15 cellular contexts compared by ENCODE assay signal in genomic region chr7:2288503-2288902, GRCh38. TPM values are rescaled to one million over a fixed set of nuclear protein-coding genes. Genes with fewer than 3 reads are reported as not detected.
DNase-seq lines count a peak whose midpoint lies in the region; ATAC-seq and TF ChIP-seq lines count a peak whose summit lies in the region.
"Had no signal": no experiment of that assay in that cellular context is flagged by ENCODE, and none has a peak within 500 bp of the region (broad histone marks: within the 10 kb centered on the region; RNA-seq: fewer than 3 reads in every experiment).

No MANE protein-coding gene starts in this region.

- CTCF ChIA-PET in activated CD8-positive, alpha-beta memory T cell treated with anti-CD3 and anti-CD28 coated beads, Interleukin-2, amount 10 ng/mL, durations not matched to agents 7 days and 5 days (lab: Charles Lee): no interaction called here

- no peak for TF ChIP-seq CTCF in GM12865 (IDR thresholded peaks at IDR 0.05; ENCODE audit: insufficient read depth, low read depth, low read length, missing control alignments)

- ATAC-seq in GM19395 (IDR thresholded peaks at IDR 0.05; ENCODE audit: unreplicated experiment) (peak; percentile 71), HG02798 (IDR thresholded peaks at IDR 0.05; ENCODE audit: poor library complexity, unreplicated experiment) (peak; percentile 73), GM21381 (IDR thresholded peaks at IDR 0.05; ENCODE audit: unreplicated experiment) (no peak)
- ATAC-seq in activated CD8-positive, alpha-beta memory T cell treated with anti-CD3 and anti-CD28 coated beads, Interleukin-2, amount 10 ng/mL, durations not matched to agents 7 days and 5 days: no peak
- ATAC-seq: SK-N-SH treated with all-trans-retinoic acid at 6 μM for 48 hours had no signal

- H3K9me3 Mint-ChIP-seq in activated CD8-positive, alpha-beta memory T cell treated with anti-CD3 and anti-CD28 coated beads, Interleukin-2, amount 10 ng/mL, durations not matched to agents 7 days and 5 days (ENCODE audit: low read depth): no peaks in the 10 kb centered on the region
- H3K9me3 Mint-ChIP-seq: activated T-helper 1 cell treated with anti-CD3 and anti-CD28 coated beads, Interleukin-12 subunit alpha, Interleukin-12 subunit beta, Interleukin-2, Interleukin-4 antibody, amounts not matched to agents 30 ng/mL and 10 ng/mL and 1 ng/mL, durations not matched to agents 14 hours and 24 hours and 36 hours had no signal

- H3K27ac Mint-ChIP-seq in activated CD8-positive, alpha-beta memory T cell treated with anti-CD3 and anti-CD28 coated beads, Interleukin-2, amount 10 ng/mL, durations not matched to agents 7 days and 5 days: no peak overlapping the region
- H3K27ac Mint-ChIP-seq: activated T-helper 1 cell treated with anti-CD3 and anti-CD28 coated beads, Interleukin-12 subunit alpha, Interleukin-12 subunit beta, Interleukin-2, Interleukin-4 antibody, amounts not matched to agents 30 ng/mL and 10 ng/mL and 1 ng/mL, durations not matched to agents 14 hours and 24 hours and 36 hours had no signal

- H3K27me3 Mint-ChIP-seq in activated CD8-positive, alpha-beta memory T cell treated with anti-CD3 and anti-CD28 coated beads, Interleukin-2, amount 10 ng/mL, durations not matched to agents 7 days and 5 days: no peaks in the 10 kb centered on the region

- H3K4me3 Mint-ChIP-seq in activated CD8-positive, alpha-beta memory T cell treated with anti-CD3 and anti-CD28 coated beads, Interleukin-2, amount 10 ng/mL, durations not matched to agents 7 days and 5 days: no peak overlapping the region
- H3K4me3 Mint-ChIP-seq: activated T-helper 1 cell treated with anti-CD3 and anti-CD28 coated beads, Interleukin-12 subunit alpha, Interleukin-12 subunit beta, Interleukin-2, Interleukin-4 antibody, amounts not matched to agents 30 ng/mL and 10 ng/mL and 1 ng/mL, durations not matched to agents 14 hours and 24 hours and 36 hours had no signal

- DNase-seq in GM12865 (ENCODE audit: low read depth) (peak; percentile 78), NAMALWA (ENCODE audit: low spot score) (peak; percentile 66), NCI-H1092 treated with DMSO at 0.1 percent for 48 hours (lab: John Stamatoyannopoulos, UW) (no peak)
- DNase-seq in activated CD4-positive, alpha-beta T cell treated with anti-CD3 and anti-CD28 coated beads, Interleukin-2, amount 50 U/mL, for 48 hours: no peak
- DNase-seq in activated CD8-positive, alpha-beta memory T cell treated with anti-CD3 and anti-CD28 coated beads, Interleukin-2, amount 10 ng/mL, durations not matched to agents 7 days and 5 days: no peak
- DNase-seq: DMS53; KBM-7; NCI-H1930; stimulated activated CD4-positive, alpha-beta T cell treated with anti-CD3 and anti-CD28 coated beads, Interleukin-2, amount 100 ng/mL, for 24 hours; stimulated activated naive CD4-positive, alpha-beta T cell had no signal

- no peaks in the 10 kb centered on the region for H3K4me1 Mint-ChIP-seq in activated CD8-positive, alpha-beta memory T cell treated with anti-CD3 and anti-CD28 coated beads, Interleukin-2, amount 10 ng/mL, durations not matched to agents 7 days and 5 days

- no peaks in the 10 kb centered on the region for H3K36me3 Mint-ChIP-seq in activated CD8-positive, alpha-beta memory T cell treated with anti-CD3 and anti-CD28 coated beads, Interleukin-2, amount 10 ng/mL, durations not matched to agents 7 days and 5 days

- no peak overlapping the region for H3K4me3 ChIP-seq in GM12865 (ENCODE audit: low read depth, low read length)

RNA-seq across cellular contexts. Expression of gene SNX8, which starts 25.7 kb away (rescaled TPM):
- 10 to 100 TPM; 25.0 to 27.9 TPM for total RNA-seq in activated CD8-positive, alpha-beta memory T cell treated with anti-CD3 and anti-CD28 coated beads, Interleukin-2, amount 10 ng/mL, durations not matched to agents 7 days and 5 days

RNA-seq across cellular contexts. Expression of gene NUDT1, which starts 46.5 kb away (rescaled TPM):
- 100 to 1,000 TPM in 1 of 2 experiments, 10 to 100 TPM in 1; 85.7 to 105 TPM for total RNA-seq in activated CD8-positive, alpha-beta memory T cell treated with anti-CD3 and anti-CD28 coated beads, Interleukin-2, amount 10 ng/mL, durations not matched to agents 7 days and 5 days

RNA-seq across cellular contexts. Expression of gene MRM2, which starts 46.5 kb away (rescaled TPM):
- total RNA-seq in activated CD8-positive, alpha-beta memory T cell treated with anti-CD3 and anti-CD28 coated beads, Interleukin-2, amount 10 ng/mL, durations not matched to agents 7 days and 5 days: 10 to 100 TPM; 27.6 to 35.1 TPM

RNA-seq across cellular contexts. Expression of gene MAD1L1, which starts 55.8 kb away (rescaled TPM):
- 10 to 100 TPM; 60.0 to 97.7 TPM for total RNA-seq in activated CD8-positive, alpha-beta memory T cell treated with anti-CD3 and anti-CD28 coated beads, Interleukin-2, amount 10 ng/mL, durations not matched to agents 7 days and 5 days

Comparison
In these comparisons a context has a peak if more than half of its experiments do, and no peak if none do; other contexts are left out.
1. DNase-seq: peak in GM12865 (single experiment) and NAMALWA (single experiment); none in activated CD4-positive, alpha-beta T cell treated with anti-CD3 and anti-CD28 coated beads, Interleukin-2, amount 50 U/mL, for 48 hours (0 of 2), NCI-H1092 treated with DMSO at 0.1 percent for 48 hours (single experiment) and activated CD8-positive, alpha-beta memory T cell treated with anti-CD3 and anti-CD28 coated beads, Interleukin-2, amount 10 ng/mL, durations not matched to agents 7 days and 5 days (single experiment).
2. ATAC-seq: peak in GM19395 (single experiment) and HG02798 (single experiment); none in GM21381 (single experiment) and activated CD8-positive, alpha-beta memory T cell treated with anti-CD3 and anti-CD28 coated beads, Interleukin-2, amount 10 ng/mL, durations not matched to agents 7 days and 5 days (single experiment).